1 cellular context compared by ENCODE assay signal in genomic region chr12:62259993-62260732, GRCh38.
TF ChIP-seq lines count a peak whose summit lies in the region.

USP15 (plus strand) TSS chr12:62260404; CDS start chr12:62260415, 11 bp downstream.

TF ChIP-seq in K562, 482 proteins besides CTCF, POLR2A, EP300 and RAD21 (continued from another document and continues in another):
- TF ChIP-seq, protein P1, sequence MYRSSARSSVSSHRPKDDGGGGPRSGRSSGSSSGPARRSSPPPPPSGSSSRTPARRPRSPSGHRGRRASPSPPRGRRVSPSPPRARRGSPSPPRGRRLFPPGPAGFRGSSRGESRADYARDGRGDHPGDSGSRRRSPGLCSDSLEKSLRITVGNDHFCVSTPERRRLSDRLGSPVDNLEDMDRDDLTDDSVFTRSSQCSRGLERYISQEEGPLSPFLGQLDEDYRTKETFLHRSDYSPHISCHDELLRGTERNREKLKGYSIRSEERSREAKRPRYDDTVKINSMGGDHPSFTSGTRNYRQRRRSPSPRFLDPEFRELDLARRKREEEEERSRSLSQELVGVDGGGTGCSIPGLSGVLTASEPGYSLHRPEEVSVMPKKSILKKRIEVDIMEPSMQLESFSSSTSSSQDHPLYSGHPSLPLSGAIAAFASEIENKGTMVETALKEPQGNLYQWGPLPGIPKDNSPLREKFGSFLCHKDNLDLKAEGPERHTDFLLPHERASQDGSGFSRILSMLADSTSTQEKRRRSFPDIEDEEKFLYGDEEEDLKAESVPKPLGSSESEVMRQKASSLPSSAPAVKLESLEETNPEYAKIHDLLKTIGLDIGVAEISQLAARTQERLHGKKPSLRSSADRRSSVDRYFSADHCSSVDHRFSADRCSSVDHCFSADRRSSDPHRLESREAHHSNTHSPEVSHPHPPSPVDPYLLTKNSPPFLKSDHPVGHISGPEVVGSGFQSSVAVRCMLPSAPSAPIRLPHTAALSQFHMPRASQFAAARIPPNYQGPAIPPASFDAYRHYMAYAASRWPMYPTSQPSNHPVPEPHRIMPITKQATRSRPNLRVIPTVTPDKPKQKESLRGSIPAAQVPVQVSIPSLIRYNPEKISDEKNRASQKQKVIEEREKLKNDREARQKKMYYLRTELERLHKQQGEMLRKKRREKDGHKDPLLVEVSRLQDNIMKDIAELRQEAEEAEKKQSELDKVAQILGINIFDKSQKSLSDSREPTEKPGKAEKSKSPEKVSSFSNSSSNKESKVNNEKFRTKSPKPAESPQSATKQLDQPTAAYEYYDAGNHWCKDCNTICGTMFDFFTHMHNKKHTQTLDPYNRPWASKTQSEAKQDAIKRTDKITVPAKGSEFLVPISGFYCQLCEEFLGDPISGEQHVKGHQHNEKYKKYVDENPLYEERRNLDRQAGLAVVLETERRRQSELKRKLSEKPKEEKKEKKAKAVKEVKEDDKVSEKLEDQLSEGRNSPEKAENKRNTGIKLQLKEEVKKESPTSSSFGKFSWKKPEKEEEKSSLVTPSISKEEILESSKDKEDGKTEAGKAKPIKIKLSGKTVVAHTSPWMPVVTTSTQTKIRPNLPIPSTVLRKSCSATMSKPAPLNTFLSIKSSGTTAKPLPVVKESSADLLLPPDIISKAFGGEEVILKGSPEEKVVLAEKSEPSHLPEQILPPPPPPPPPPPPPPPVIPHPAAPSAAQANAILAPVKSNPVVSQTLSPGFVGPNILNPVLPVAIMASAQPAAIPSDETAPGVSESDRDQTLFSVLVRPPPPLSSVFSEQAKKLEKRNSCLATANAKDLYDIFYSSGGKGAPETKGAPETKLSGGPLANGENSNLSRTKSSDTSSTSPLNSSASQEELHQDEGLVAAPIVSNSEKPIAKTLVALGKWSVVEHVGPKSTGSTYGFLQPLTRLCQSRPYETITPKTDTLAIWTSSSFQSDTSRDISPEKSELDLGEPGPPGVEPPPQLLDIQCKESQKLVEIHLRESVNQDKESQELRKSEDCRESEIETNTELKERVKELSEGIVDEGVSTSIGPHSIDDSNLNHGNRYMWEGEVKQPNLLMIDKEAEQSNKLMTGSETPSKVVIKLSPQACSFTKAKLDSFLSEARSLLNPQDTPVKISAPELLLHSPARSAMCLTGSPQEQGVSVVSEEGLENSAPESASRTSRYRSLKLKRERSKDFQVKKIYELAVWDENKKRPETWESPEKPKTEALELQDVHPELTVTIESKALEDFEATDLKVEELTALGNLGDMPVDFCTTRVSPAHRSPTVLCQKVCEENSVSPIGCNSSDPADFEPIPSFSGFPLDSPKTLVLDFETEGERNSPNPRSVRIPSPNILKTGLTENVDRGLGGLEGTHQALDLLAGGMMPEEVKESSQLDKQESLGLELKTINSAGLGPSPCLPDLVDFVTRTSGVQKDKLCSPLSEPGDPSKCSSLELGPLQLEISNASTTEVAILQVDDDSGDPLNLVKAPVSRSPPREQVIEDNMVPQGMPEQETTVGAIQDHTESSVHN (IDR thresholded peaks at IDR 0.05; ENCODE audit: borderline replicate concordance in 1 of 2, low read depth in 1 of 2): no peak
- peak; percentile 99 for TF ChIP-seq ATF7 (IDR thresholded peaks at IDR 0.05)
- TF ChIP-seq, protein P2, sequence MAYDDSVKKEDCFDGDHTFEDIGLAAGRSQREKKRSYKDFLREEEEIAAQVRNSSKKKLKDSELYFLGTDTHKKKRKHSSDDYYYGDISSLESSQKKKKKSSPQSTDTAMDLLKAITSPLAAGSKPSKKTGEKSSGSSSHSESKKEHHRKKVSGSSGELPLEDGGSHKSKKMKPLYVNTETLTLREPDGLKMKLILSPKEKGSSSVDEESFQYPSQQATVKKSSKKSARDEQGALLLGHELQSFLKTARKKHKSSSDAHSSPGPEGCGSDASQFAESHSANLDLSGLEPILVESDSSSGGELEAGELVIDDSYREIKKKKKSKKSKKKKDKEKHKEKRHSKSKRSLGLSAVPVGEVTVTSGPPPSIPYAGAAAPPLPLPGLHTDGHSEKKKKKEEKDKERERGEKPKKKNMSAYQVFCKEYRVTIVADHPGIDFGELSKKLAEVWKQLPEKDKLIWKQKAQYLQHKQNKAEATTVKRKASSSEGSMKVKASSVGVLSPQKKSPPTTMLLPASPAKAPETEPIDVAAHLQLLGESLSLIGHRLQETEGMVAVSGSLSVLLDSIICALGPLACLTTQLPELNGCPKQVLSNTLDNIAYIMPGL (CRISPR knock-in tag; IDR thresholded peaks at IDR 0.05): peak; percentile 73
- peak; percentile 81; the same call in 1 of the 2 replicates for TF ChIP-seq FOXP1 (CRISPR knock-in tag; IDR thresholded peaks at IDR 0.05)
- TF ChIP-seq ARID1B (IDR thresholded peaks at IDR 0.05): peak; percentile 64
- no peak for TF ChIP-seq ZNF23 (CRISPR knock-in tag; IDR thresholded peaks at IDR 0.05)
- peak; percentile 25; the same call in 1 of the 2 replicates for TF ChIP-seq PML (IDR thresholded peaks at IDR 0.05; ENCODE audit: low read length)
- TF ChIP-seq, protein P3, sequence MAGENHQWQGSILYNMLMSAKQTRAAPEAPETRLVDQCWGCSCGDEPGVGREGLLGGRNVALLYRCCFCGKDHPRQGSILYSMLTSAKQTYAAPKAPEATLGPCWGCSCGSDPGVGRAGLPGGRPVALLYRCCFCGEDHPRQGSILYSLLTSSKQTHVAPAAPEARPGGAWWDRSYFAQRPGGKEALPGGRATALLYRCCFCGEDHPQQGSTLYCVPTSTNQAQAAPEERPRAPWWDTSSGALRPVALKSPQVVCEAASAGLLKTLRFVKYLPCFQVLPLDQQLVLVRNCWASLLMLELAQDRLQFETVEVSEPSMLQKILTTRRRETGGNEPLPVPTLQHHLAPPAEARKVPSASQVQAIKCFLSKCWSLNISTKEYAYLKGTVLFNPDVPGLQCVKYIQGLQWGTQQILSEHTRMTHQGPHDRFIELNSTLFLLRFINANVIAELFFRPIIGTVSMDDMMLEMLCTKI (IDR thresholded peaks at IDR 0.05; ENCODE audit: partially characterized antibody): no peak
- no peak for TF ChIP-seq ZBED1 (IDR thresholded peaks at IDR 0.05)
- no peak for TF ChIP-seq ZNF184 (CRISPR knock-in tag; IDR thresholded peaks at IDR 0.05)
- 0 out of 2 replicates have a peak, but pooled peaks have one; percentile 47 for TF ChIP-seq KDM2B (CRISPR knock-in tag; IDR thresholded peaks at IDR 0.05)
- peak; percentile 59 for TF ChIP-seq MAX (CRISPR knock-in tag; IDR thresholded peaks at IDR 0.05)
- no peak for TF ChIP-seq XRCC3 (IDR thresholded peaks at IDR 0.05)
- no peak; the same call in 1 of the 2 replicates for TF ChIP-seq PHF21A (IDR thresholded peaks at IDR 0.05; ENCODE audit: borderline replicate concordance, low read depth)
- TF ChIP-seq POLR2B (IDR thresholded peaks at IDR 0.05; ENCODE audit: low read depth, partially characterized antibody): peak; percentile 74
- TF ChIP-seq NFATC3 (IDR thresholded peaks at IDR 0.05): no peak
- peak; percentile 54; the same call in 1 of the 2 replicates for TF ChIP-seq MTA1 (IDR thresholded peaks at IDR 0.05; ENCODE audit: borderline replicate concordance)
- TF ChIP-seq NR4A1 (CRISPR knock-in tag; IDR thresholded peaks at IDR 0.05): no peak
- TF ChIP-seq NR4A1 (tag; IDR thresholded peaks at IDR 0.05): peak; percentile 44; the same call in 1 of the 2 replicates
- TF ChIP-seq, protein P4, sequence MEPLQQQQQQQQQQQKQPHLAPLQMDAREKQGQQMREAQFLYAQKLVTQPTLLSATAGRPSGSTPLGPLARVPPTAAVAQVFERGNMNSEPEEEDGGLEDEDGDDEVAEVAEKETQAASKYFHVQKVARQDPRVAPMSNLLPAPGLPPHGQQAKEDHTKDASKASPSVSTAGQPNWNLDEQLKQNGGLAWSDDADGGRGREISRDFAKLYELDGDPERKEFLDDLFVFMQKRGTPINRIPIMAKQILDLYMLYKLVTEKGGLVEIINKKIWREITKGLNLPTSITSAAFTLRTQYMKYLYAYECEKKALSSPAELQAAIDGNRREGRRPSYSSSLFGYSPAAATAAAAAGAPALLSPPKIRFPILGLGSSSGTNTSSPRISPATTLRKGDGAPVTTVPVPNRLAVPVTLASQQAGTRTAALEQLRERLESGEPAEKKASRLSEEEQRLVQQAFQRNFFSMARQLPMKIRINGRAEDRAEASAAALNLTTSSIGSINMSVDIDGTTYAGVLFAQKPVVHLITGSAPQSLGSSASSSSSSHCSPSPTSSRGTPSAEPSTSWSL (CRISPR knock-in tag; IDR thresholded peaks at IDR 0.05; ENCODE audit: borderline replicate concordance): 0 out of 2 replicates have a peak, but pooled peaks have one; percentile 83
- no peak for TF ChIP-seq OTX1 (CRISPR knock-in tag; IDR thresholded peaks at IDR 0.05)
- TF ChIP-seq ZNF75A (CRISPR knock-in tag; IDR thresholded peaks at IDR 0.05): no peak
- TF ChIP-seq SAFB2 (IDR thresholded peaks at IDR 0.05; ENCODE audit: borderline replicate concordance, low read depth, low read length, severe bottlenecking): no peak
- TF ChIP-seq ERF (CRISPR knock-in tag; IDR thresholded peaks at IDR 0.05): peak; percentile 45; the same call in 1 of the 2 replicates
- TF ChIP-seq FIP1L1 (IDR thresholded peaks at IDR 0.05; ENCODE audit: low read depth, low read length, poor library complexity, severe bottlenecking): peak; percentile 89
- peak; percentile 58 to 79; a peak in 1 of 4 replicates for TF ChIP-seq TEAD1 (CRISPR knock-in tag; IDR thresholded peaks at IDR 0.05)
- TF ChIP-seq TFAP4 (CRISPR knock-in tag; IDR thresholded peaks at IDR 0.05; ENCODE audit: borderline replicate concordance): peak; percentile 88
- TF ChIP-seq, protein P5, sequence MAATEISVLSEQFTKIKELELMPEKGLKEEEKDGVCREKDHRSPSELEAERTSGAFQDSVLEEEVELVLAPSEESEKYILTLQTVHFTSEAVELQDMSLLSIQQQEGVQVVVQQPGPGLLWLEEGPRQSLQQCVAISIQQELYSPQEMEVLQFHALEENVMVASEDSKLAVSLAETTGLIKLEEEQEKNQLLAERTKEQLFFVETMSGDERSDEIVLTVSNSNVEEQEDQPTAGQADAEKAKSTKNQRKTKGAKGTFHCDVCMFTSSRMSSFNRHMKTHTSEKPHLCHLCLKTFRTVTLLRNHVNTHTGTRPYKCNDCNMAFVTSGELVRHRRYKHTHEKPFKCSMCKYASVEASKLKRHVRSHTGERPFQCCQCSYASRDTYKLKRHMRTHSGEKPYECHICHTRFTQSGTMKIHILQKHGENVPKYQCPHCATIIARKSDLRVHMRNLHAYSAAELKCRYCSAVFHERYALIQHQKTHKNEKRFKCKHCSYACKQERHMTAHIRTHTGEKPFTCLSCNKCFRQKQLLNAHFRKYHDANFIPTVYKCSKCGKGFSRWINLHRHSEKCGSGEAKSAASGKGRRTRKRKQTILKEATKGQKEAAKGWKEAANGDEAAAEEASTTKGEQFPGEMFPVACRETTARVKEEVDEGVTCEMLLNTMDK (IDR thresholded peaks at IDR 0.05; ENCODE audit: borderline replicate concordance, insufficient read depth, low read depth, low read length, poor library complexity, severe bottlenecking): peak; percentile 91
- no peak for TF ChIP-seq TFE3 (CRISPR knock-in tag; IDR thresholded peaks at IDR 0.05)
- no peak for TF ChIP-seq BRD9 (IDR thresholded peaks at IDR 0.05; ENCODE audit: low read depth, partially characterized antibody)
- TF ChIP-seq, protein P6, sequence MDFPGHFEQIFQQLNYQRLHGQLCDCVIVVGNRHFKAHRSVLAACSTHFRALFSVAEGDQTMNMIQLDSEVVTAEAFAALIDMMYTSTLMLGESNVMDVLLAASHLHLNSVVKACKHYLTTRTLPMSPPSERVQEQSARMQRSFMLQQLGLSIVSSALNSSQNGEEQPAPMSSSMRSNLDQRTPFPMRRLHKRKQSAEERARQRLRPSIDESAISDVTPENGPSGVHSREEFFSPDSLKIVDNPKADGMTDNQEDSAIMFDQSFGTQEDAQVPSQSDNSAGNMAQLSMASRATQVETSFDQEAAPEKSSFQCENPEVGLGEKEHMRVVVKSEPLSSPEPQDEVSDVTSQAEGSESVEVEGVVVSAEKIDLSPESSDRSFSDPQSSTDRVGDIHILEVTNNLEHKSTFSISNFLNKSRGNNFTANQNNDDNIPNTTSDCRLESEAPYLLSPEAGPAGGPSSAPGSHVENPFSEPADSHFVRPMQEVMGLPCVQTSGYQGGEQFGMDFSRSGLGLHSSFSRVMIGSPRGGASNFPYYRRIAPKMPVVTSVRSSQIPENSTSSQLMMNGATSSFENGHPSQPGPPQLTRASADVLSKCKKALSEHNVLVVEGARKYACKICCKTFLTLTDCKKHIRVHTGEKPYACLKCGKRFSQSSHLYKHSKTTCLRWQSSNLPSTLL (IDR thresholded peaks at IDR 0.05): no peak
- 0 out of 2 replicates have a peak, but pooled peaks have one; percentile 34 for TF ChIP-seq NCOA1 (IDR thresholded peaks at IDR 0.05; ENCODE audit: low read depth)
- peak; percentile 98 for TF ChIP-seq RBBP5 (IDR thresholded peaks at IDR 0.05; ENCODE audit: borderline replicate concordance, insufficient read depth, low read length, poor library complexity, severe bottlenecking)
- TF ChIP-seq, protein P7, sequence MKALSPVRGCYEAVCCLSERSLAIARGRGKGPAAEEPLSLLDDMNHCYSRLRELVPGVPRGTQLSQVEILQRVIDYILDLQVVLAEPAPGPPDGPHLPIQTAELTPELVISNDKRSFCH (CRISPR knock-in tag; IDR thresholded peaks at IDR 0.05): no peak
- TF ChIP-seq, protein P7 (tag; IDR thresholded peaks at IDR 0.05): peak; percentile 48; the same call in 1 of the 2 replicates
- 0 out of 2 replicates have a peak, but pooled peaks have one; percentile 26 for TF ChIP-seq EHMT2 (IDR thresholded peaks at IDR 0.05)
- 0 out of 2 replicates have a peak, but pooled peaks have one; percentile 29 for TF ChIP-seq ZNF589 (CRISPR knock-in tag; IDR thresholded peaks at IDR 0.05; ENCODE audit: low read depth)
- TF ChIP-seq NR3C1 (CRISPR knock-in tag; IDR thresholded peaks at IDR 0.05): no peak
